ENCODE assay signal across 1 cellular context in the genomic region with DNA sequence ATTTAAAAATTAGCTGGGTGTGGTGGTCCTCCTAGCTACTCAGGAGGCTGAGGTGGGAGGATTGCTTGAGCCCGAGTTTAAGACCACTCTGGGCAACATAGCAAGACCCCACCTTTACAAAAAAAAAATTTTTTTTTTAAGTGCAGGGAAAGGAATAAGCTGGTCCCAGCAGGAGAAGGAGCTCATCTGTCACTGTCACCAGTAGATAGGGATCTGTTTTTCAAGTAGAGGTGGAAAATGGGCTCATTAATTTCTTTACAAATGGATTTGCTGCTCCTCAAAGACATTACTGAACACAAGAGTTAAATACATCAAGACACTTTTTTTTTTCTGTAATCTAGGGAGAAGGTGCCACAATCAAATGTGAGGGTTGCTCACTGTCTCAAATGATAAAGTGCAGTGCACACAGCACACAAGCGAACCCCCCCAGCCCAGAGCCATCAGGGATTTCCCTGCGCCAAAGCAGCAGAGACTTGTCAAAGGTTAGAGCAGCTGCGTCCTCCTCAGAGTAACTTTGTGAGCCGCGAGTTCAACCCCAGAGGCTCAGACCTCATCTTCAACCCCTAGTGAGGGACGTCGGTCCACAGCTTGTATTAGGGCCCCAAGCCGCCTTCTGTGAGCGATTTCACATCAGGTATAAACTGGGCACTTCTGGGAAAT.
TF ChIP-seq lines count a peak whose summit lies in the region.

No MANE protein-coding gene starts in this region.

TF ChIP-seq in HepG2, 621 proteins besides CTCF, POLR2A, EP300 and RAD21:
- no peak for TF ChIP-seq ZMYM3 (CRISPR knock-in tag; IDR thresholded peaks at IDR 0.05)
- no peak for TF ChIP-seq HNRNPUL1 (IDR thresholded peaks at IDR 0.05; ENCODE audit: low read depth, low read length)
- no peak for TF ChIP-seq ZNF256 (CRISPR knock-in tag; conservative IDR thresholded peaks at IDR 0.05)
- TF ChIP-seq, protein P1, sequence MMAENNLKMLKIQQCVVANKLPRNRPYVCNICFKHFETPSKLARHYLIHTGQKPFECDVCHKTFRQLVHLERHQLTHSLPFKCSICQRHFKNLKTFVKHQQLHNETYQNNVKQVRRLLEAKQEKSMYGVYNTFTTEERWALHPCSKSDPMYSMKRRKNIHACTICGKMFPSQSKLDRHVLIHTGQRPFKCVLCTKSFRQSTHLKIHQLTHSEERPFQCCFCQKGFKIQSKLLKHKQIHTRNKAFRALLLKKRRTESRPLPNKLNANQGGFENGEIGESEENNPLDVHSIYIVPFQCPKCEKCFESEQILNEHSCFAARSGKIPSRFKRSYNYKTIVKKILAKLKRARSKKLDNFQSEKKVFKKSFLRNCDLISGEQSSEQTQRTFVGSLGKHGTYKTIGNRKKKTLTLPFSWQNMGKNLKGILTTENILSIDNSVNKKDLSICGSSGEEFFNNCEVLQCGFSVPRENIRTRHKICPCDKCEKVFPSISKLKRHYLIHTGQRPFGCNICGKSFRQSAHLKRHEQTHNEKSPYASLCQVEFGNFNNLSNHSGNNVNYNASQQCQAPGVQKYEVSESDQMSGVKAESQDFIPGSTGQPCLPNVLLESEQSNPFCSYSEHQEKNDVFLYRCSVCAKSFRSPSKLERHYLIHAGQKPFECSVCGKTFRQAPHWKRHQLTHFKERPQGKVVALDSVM (CRISPR knock-in tag; IDR thresholded peaks at IDR 0.05): no peak
- TF ChIP-seq, protein P2, sequence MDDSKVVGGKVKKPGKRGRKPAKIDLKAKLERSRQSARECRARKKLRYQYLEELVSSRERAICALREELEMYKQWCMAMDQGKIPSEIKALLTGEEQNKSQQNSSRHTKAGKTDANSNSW (CRISPR knock-in tag; IDR thresholded peaks at IDR 0.05; ENCODE audit: borderline replicate concordance): no peak
- TF ChIP-seq, protein P3, sequence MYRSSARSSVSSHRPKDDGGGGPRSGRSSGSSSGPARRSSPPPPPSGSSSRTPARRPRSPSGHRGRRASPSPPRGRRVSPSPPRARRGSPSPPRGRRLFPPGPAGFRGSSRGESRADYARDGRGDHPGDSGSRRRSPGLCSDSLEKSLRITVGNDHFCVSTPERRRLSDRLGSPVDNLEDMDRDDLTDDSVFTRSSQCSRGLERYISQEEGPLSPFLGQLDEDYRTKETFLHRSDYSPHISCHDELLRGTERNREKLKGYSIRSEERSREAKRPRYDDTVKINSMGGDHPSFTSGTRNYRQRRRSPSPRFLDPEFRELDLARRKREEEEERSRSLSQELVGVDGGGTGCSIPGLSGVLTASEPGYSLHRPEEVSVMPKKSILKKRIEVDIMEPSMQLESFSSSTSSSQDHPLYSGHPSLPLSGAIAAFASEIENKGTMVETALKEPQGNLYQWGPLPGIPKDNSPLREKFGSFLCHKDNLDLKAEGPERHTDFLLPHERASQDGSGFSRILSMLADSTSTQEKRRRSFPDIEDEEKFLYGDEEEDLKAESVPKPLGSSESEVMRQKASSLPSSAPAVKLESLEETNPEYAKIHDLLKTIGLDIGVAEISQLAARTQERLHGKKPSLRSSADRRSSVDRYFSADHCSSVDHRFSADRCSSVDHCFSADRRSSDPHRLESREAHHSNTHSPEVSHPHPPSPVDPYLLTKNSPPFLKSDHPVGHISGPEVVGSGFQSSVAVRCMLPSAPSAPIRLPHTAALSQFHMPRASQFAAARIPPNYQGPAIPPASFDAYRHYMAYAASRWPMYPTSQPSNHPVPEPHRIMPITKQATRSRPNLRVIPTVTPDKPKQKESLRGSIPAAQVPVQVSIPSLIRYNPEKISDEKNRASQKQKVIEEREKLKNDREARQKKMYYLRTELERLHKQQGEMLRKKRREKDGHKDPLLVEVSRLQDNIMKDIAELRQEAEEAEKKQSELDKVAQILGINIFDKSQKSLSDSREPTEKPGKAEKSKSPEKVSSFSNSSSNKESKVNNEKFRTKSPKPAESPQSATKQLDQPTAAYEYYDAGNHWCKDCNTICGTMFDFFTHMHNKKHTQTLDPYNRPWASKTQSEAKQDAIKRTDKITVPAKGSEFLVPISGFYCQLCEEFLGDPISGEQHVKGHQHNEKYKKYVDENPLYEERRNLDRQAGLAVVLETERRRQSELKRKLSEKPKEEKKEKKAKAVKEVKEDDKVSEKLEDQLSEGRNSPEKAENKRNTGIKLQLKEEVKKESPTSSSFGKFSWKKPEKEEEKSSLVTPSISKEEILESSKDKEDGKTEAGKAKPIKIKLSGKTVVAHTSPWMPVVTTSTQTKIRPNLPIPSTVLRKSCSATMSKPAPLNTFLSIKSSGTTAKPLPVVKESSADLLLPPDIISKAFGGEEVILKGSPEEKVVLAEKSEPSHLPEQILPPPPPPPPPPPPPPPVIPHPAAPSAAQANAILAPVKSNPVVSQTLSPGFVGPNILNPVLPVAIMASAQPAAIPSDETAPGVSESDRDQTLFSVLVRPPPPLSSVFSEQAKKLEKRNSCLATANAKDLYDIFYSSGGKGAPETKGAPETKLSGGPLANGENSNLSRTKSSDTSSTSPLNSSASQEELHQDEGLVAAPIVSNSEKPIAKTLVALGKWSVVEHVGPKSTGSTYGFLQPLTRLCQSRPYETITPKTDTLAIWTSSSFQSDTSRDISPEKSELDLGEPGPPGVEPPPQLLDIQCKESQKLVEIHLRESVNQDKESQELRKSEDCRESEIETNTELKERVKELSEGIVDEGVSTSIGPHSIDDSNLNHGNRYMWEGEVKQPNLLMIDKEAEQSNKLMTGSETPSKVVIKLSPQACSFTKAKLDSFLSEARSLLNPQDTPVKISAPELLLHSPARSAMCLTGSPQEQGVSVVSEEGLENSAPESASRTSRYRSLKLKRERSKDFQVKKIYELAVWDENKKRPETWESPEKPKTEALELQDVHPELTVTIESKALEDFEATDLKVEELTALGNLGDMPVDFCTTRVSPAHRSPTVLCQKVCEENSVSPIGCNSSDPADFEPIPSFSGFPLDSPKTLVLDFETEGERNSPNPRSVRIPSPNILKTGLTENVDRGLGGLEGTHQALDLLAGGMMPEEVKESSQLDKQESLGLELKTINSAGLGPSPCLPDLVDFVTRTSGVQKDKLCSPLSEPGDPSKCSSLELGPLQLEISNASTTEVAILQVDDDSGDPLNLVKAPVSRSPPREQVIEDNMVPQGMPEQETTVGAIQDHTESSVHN (CRISPR knock-in tag; IDR thresholded peaks at IDR 0.05): no peak
- TF ChIP-seq, protein P4, sequence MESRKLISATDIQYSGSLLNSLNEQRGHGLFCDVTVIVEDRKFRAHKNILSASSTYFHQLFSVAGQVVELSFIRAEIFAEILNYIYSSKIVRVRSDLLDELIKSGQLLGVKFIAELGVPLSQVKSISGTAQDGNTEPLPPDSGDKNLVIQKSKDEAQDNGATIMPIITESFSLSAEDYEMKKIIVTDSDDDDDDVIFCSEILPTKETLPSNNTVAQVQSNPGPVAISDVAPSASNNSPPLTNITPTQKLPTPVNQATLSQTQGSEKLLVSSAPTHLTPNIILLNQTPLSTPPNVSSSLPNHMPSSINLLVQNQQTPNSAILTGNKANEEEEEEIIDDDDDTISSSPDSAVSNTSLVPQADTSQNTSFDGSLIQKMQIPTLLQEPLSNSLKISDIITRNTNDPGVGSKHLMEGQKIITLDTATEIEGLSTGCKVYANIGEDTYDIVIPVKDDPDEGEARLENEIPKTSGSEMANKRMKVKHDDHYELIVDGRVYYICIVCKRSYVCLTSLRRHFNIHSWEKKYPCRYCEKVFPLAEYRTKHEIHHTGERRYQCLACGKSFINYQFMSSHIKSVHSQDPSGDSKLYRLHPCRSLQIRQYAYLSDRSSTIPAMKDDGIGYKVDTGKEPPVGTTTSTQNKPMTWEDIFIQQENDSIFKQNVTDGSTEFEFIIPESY (CRISPR knock-in tag; IDR thresholded peaks at IDR 0.05): no peak
- TF ChIP-seq REXO4 (CRISPR knock-in tag; IDR thresholded peaks at IDR 0.05; ENCODE audit: borderline replicate concordance): no peak
- TF ChIP-seq ZNF549 (CRISPR knock-in tag; IDR thresholded peaks at IDR 0.05): no peak
- no peak for TF ChIP-seq NR2F1 (CRISPR knock-in tag; IDR thresholded peaks at IDR 0.05)
- no peak for TF ChIP-seq ZNF615 (CRISPR knock-in tag; IDR thresholded peaks at IDR 0.05; ENCODE audit: borderline replicate concordance)
- no peak for TF ChIP-seq MAZ (IDR thresholded peaks at IDR 0.05; ENCODE audit: borderline replicate concordance, low read depth, low read length)
- TF ChIP-seq MAZ (CRISPR knock-in tag; IDR thresholded peaks at IDR 0.05; ENCODE audit: low read depth): no peak
- no peak for TF ChIP-seq PCBP1 (IDR thresholded peaks at IDR 0.05; ENCODE audit: borderline replicate concordance, low read depth, low read length)
- TF ChIP-seq FOXA1 (IDR thresholded peaks at IDR 0.05): no peak
- TF ChIP-seq FOXA1 (CRISPR knock-in tag; IDR thresholded peaks at IDR 0.05): no peak
- no peak for TF ChIP-seq ZBTB8A (CRISPR knock-in tag; IDR thresholded peaks at IDR 0.05; ENCODE audit: borderline replicate concordance, low read depth)
- TF ChIP-seq, protein P5, sequence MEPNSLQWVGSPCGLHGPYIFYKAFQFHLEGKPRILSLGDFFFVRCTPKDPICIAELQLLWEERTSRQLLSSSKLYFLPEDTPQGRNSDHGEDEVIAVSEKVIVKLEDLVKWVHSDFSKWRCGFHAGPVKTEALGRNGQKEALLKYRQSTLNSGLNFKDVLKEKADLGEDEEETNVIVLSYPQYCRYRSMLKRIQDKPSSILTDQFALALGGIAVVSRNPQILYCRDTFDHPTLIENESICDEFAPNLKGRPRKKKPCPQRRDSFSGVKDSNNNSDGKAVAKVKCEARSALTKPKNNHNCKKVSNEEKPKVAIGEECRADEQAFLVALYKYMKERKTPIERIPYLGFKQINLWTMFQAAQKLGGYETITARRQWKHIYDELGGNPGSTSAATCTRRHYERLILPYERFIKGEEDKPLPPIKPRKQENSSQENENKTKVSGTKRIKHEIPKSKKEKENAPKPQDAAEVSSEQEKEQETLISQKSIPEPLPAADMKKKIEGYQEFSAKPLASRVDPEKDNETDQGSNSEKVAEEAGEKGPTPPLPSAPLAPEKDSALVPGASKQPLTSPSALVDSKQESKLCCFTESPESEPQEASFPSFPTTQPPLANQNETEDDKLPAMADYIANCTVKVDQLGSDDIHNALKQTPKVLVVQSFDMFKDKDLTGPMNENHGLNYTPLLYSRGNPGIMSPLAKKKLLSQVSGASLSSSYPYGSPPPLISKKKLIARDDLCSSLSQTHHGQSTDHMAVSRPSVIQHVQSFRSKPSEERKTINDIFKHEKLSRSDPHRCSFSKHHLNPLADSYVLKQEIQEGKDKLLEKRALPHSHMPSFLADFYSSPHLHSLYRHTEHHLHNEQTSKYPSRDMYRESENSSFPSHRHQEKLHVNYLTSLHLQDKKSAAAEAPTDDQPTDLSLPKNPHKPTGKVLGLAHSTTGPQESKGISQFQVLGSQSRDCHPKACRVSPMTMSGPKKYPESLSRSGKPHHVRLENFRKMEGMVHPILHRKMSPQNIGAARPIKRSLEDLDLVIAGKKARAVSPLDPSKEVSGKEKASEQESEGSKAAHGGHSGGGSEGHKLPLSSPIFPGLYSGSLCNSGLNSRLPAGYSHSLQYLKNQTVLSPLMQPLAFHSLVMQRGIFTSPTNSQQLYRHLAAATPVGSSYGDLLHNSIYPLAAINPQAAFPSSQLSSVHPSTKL (CRISPR knock-in tag; IDR thresholded peaks at IDR 0.05): no peak
- TF ChIP-seq ZNF724P (CRISPR knock-in tag; IDR thresholded peaks at IDR 0.05; ENCODE audit: borderline replicate concordance): no peak
- TF ChIP-seq TCF7 (IDR thresholded peaks at IDR 0.05; ENCODE audit: low read depth): no peak
- TF ChIP-seq KDM5A (IDR thresholded peaks at IDR 0.05; ENCODE audit: borderline replicate concordance, low read length): no peak
- no peak for TF ChIP-seq ZNF816 (CRISPR knock-in tag; IDR thresholded peaks at IDR 0.05; ENCODE audit: borderline replicate concordance)
TF ChIP-seq in HepG2: peak in this region for 0.
